Comparison of ENCODE assay signal across 9 cellular contexts in the genomic region with DNA sequence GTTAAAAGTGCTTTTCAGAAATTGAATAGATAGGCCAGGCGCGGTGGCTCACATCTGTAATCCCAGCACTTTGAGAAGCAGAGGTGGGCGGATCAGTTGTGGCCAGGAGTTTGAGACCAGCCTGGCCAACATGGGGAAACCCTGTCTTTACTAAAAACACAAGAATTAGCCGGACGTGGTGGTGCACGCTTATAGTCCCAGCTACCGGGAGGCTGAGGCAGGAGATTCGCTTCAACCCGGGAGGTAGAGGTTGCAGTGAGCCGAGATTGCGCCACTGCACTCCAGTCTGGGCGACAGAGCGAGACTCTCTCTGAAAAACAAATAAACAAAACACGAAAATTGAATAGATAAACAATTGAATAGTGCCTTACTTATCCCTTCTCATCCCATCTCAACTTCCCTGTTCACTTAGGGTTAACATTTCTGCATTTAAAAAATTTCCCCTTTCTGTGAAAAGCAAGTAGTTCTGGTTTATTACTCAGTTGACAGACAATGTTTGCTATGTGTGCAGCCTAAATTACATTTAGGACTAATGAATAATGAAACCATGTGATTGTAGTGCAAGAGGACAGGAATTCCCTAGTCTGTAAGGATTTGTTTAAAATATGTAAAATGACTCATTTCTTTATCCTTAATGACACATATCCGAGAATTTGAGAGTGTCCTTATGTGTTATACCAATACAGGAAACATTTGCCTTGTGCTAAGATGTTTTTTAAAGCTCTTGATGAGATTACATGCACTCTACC. TPM values are rescaled to one million over a fixed set of nuclear protein-coding genes. Genes with fewer than 3 reads are reported as not detected.
DNase-seq lines count a peak whose midpoint lies in the region; ATAC-seq and TF ChIP-seq lines count a peak whose summit lies in the region.
"Had no signal": no experiment of that assay in that cellular context is flagged by ENCODE, and none has a peak within 500 bp of the region (broad histone marks: within the 10 kb centered on the region; RNA-seq: fewer than 3 reads in every experiment).

No MANE protein-coding gene starts in this region.

- in situ Hi-C loops in mammary epithelial cell (cut with MboI; ENCODE audit: low sequenced_read_pairs in 2 of 2): no loop called here

- H3K9me3 ChIP-seq in mammary epithelial cell (replicated peaks; ENCODE audit: insufficient read depth, low read length): no peaks in the 10 kb centered on the region
- no peaks in the 10 kb centered on the region for H3K9me3 ChIP-seq in mesodermal cell (ENCODE audit: control insufficient read depth, low read length)

- no peaks in the 10 kb centered on the region for H3K36me3 ChIP-seq in mammary epithelial cell (ENCODE audit: insufficient read depth, low read length)
- no peaks in the 10 kb centered on the region for H3K36me3 ChIP-seq in mesodermal cell (ENCODE audit: control insufficient read depth, insufficient read depth, low read length)

- H2AFZ ChIP-seq in mammary epithelial cell (ENCODE audit: low read depth, low read length): no peak overlapping the region

- H3K27me3 ChIP-seq in mammary epithelial cell (ENCODE audit: insufficient read depth, low read length): no peaks in the 10 kb centered on the region

- 87% methylated on average over 15 of the region's 15 CpGs for WGBS in mammary epithelial cell (ENCODE audit: low coverage, missing lambda C conversion rate)
- WGBS in mesodermal cell (ENCODE audit: insufficient coverage in 2 of 2), 2 experiments: 67 to 90% methylated on average over 9 to 12 of the region's 15 CpGs

- peak overlapping the region in 1 of 3 experiments; percentile 6 for H3K4me3 ChIP-seq in mammary epithelial cell (replicated peaks in 1 of 3; ENCODE audit: insufficient read depth in 1 of 3, low read depth in 2 of 3, low read length in 3 of 3)
- no peak overlapping the region for H3K4me3 ChIP-seq in mesodermal cell (ENCODE audit: extremely low read depth, insufficient read depth, low read length, poor library complexity, severe bottlenecking)

- H3K4me2 ChIP-seq in mammary epithelial cell (ENCODE audit: insufficient read depth, low read depth, low read length): peak overlapping the region; percentile 56

- dilution Hi-C loops in mammary epithelial cell (cut with HindIII; ENCODE audit: low sequenced_read_pairs): no loop called here

- no peak for TF ChIP-seq CTCF in mammary epithelial cell (conservative IDR thresholded peaks at IDR 0.05 in 1 of 2, IDR thresholded peaks at IDR 0.05 in 1 of 2; ENCODE audit: extremely low read depth in 1 of 2, insufficient read depth in 1 of 2, low read depth in 1 of 2, low read length in 2 of 2)

- intact Hi-C loops in mammary epithelial cell (cut with micrococcal nuclease): no loop called here
- intact Hi-C loops in Right ventricle myocardium superior (cut with DNase I): no loop called here

- H4K20me1 ChIP-seq in mammary epithelial cell (ENCODE audit: insufficient read depth, low read length): no peaks in the 10 kb centered on the region

- BruUV-seq in mammary epithelial cell (replicated peaks; lab: Mats Ljungman, UMichigan): TSS peak; percentile 96

- peaks cover 29% of the 10 kb centered on the region for H3K4me1 ChIP-seq in mammary epithelial cell (ENCODE audit: insufficient read depth, low read length)
- peaks cover 8% of the 10 kb centered on the region for H3K4me1 ChIP-seq in mesodermal cell (ENCODE audit: control insufficient read depth, insufficient read depth, low read length, poor library complexity, severe bottlenecking)

- H3K9ac ChIP-seq in mammary epithelial cell (ENCODE audit: insufficient read depth, low read length): no peak overlapping the region

- CTCF ChIA-PET in mammary epithelial cell (lab: Charles Lee; ENCODE audit: low non-redundant PET): interaction anchor here (0.7 kb wide), 1 partner anchor 498 kb away, joined by 7 read pairs; no protein-coding TSS in a partner anchor

- H3K79me2 ChIP-seq in mammary epithelial cell (ENCODE audit: insufficient read depth, low read length): peaks cover 70% of the 10 kb centered on the region

- H3K27ac ChIP-seq in mammary epithelial cell (ENCODE audit: insufficient read depth, low read depth, low read length) (peak overlapping the region; percentile 58), mesodermal cell (ENCODE audit: low read depth, low read length, severe bottlenecking) (peak overlapping the region; percentile 30)

- ATAC-seq in GM19397 (IDR thresholded peaks at IDR 0.05; ENCODE audit: unreplicated experiment) (no peak), Right ventricle myocardium superior (ENCODE audit: poor library complexity) (no peak), GM18519 (IDR thresholded peaks at IDR 0.05; ENCODE audit: low FRiP score, unreplicated experiment) (no peak)

- DNase-seq in DMS53 (lab: John Stamatoyannopoulos, UW) (peak; percentile 78), HS-5 (ENCODE audit: low read depth) (peak; percentile 89), mammary epithelial cell (peak; percentile 91), NOMO-1 treated with dmso at 0.1 percent for 144 hours (lab: John Stamatoyannopoulos, UW; ENCODE audit: unreplicated experiment) (no peak), Right ventricle myocardium superior (no peak)
- DNase-seq: KBM-7 had no signal

RNA-seq across cellular contexts. Expression of a gene that starts 6.0 kb away (rescaled TPM):
- total RNA-seq in mammary epithelial cell (10 to 100 TPM; 17.2 to 18.7 TPM), Right ventricle myocardium superior (10.2 TPM)
- 5.3 TPM for polyA plus RNA-seq in mammary epithelial cell
- 17.7 TPM for polyA minus RNA-seq in mammary epithelial cell
- 9.2 TPM for polyA plus RNA-seq in mesodermal cell (2013, experiment 1 of 2)
- polyA plus RNA-seq in mesodermal cell (2013, experiment 2 of 2): 9.3 TPM

RNA-seq across cellular contexts. Expression of a gene that starts 23.5 kb away (rescaled TPM):
- total RNA-seq in mammary epithelial cell (not detected), Right ventricle myocardium superior (11.1 TPM)
- polyA plus RNA-seq in mammary epithelial cell: not detected
- not detected for polyA minus RNA-seq in mammary epithelial cell
- 0.26 TPM for polyA plus RNA-seq in mesodermal cell (2013, experiment 1 of 2)
- polyA plus RNA-seq in mesodermal cell (2013, experiment 2 of 2): 0.20 TPM

Comparison
In these comparisons a context has a peak if more than half of its experiments do, and no peak if none do; other contexts are left out.
1. DNase-seq: peak in DMS53 (single experiment), HS-5 (single experiment) and mammary epithelial cell (single experiment); none in NOMO-1 treated with dmso at 0.1 percent for 144 hours (single experiment) and Right ventricle myocardium superior (single experiment).
2. RNA of a gene that starts 23.5 kb away (total RNA-seq): 11.1 TPM in Right ventricle myocardium superior (single experiment); not detected in mammary epithelial cell; every median in the first group is over 10 times any median in the second.